Comparison of ENCODE assay signal across 10 cellular contexts in genomic region chr19:45515807-45516401, GRCh38. TPM values are rescaled to one million over a fixed set of nuclear protein-coding genes. Genes with fewer than 3 reads are reported as not detected.
DNase-seq lines count a peak whose midpoint lies in the region; ATAC-seq, FAIRE-seq and TF ChIP-seq lines count a peak whose summit lies in the region.
"Had no signal": no experiment of that assay in that cellular context is flagged by ENCODE, and none has a peak within 500 bp of the region (broad histone marks: within the 10 kb centered on the region; RNA-seq: fewer than 3 reads in every experiment).

No MANE protein-coding gene starts in this region.

- DNase-seq in astrocyte (ENCODE audit: low read depth) (no peak), lung (ENCODE audit: low spot score) (no peak), SJCRH30 (no peak), NCI-H2196 (lab: John Stamatoyannopoulos, UW; ENCODE audit: unreplicated experiment) (no peak), putamen (ENCODE audit: low spot score) (no peak)
- DNase-seq: cortex of kidney, ovary had no signal

- POLR2A ChIA-PET in HEK293 (lab: Yijun Ruan, JAX), result interaction anchor here (1.2 to 1.4 kb wide), 2 partner anchors 8 to 253 kb away, joined by 3 to 4 read pairs; partner anchors contain the start of gene SIX5

- H3K36me3 ChIP-seq in HEK293 (ENCODE audit: control insufficient read depth in 2 of 2, insufficient read depth in 1 of 2, low read length in 2 of 2) (peaks cover 0 to 20% of the 10 kb centered on the region in 2 experiments; a peak in 2 of 3 replicates), astrocyte (ENCODE audit: insufficient read depth, low read length) (peaks cover 33% of the 10 kb centered on the region), lung (ENCODE audit: control insufficient read depth in 2 of 2, insufficient read depth in 2 of 2, low read length in 2 of 2) (peaks cover 5 to 30% of the 10 kb centered on the region in 2 donors), SJCRH30 (peaks cover 16% of the 10 kb centered on the region)
- H3K36me3 ChIP-seq: ovary had no signal

- CTCF ChIA-PET in HEK293 (lab: Yijun Ruan, JAX), result interaction anchor here (0.7 to 1.7 kb wide), 6 partner anchors 20 to 246 kb away, joined by 3 to 5 read pairs (median 4); no protein-coding TSS in a partner anchor

- peaks cover 21% of the 10 kb centered on the region for H3K4me1 Mint-ChIP-seq in astrocyte (ENCODE audit: low read depth, unreplicated experiment)

- H3K27me3 ChIP-seq in astrocyte (ENCODE audit: insufficient read depth, low read length), result no peaks in the 10 kb centered on the region
- H3K27me3 ChIP-seq in lung (ENCODE audit: control insufficient read depth, insufficient read depth), result no peaks in the 10 kb centered on the region
- no peaks in the 10 kb centered on the region for H3K27me3 ChIP-seq in SJCRH30
- H3K27me3 ChIP-seq: ovary had no signal

- WGBS in lung, 2 donors, result 32 to 67% methylated on average over 9 of the region's 9 CpGs

- H3K27me3 Mint-ChIP-seq in astrocyte (ENCODE audit: low read depth, unreplicated experiment), result no peaks in the 10 kb centered on the region

- H3K4me3 ChIP-seq in HEK293 (ENCODE audit: low read depth, low read length) (no peak overlapping the region), astrocyte (ENCODE audit: insufficient read depth, low read depth, low read length) (no peak overlapping the region), lung (no peak overlapping the region), SJCRH30 (no peak overlapping the region)
- H3K4me3 ChIP-seq: ovary had no signal

- H3K9me3 ChIP-seq in HEK293 (ENCODE audit: control insufficient read depth, insufficient read depth, low read depth, low read length) (no peaks in the 10 kb centered on the region), astrocyte (ENCODE audit: insufficient read depth, low read depth, low read length) (no peaks in the 10 kb centered on the region), lung (ENCODE audit: control insufficient read depth in 2 of 2, insufficient read depth in 1 of 2, low read length in 1 of 2) (no peaks in the 10 kb centered on the region), SJCRH30 (replicated peaks) (no peaks in the 10 kb centered on the region)
- H3K9me3 ChIP-seq: ovary had no signal

- TF ChIP-seq CTCF in 22Rv1 (IDR thresholded peaks at IDR 0.05) (no peak), HEK293 (tag by site-specific recombination; IDR thresholded peaks at IDR 0.05) (no peak), astrocyte (IDR thresholded peaks at IDR 0.05; ENCODE audit: insufficient read depth, low read depth, low read length) (no peak), lung (IDR thresholded peaks at IDR 0.05; ENCODE audit: control extremely low read depth, extremely low read depth) (no peak)

- H3K9me3 Mint-ChIP-seq in astrocyte (ENCODE audit: unreplicated experiment), result no peaks in the 10 kb centered on the region

- ATAC-seq in lung (ENCODE audit: insufficient read depth, low FRiP score) (peak; percentile 24), GM18870 (IDR thresholded peaks at IDR 0.05; ENCODE audit: unreplicated experiment) (no peak)

- H2AFZ ChIP-seq in astrocyte (ENCODE audit: low read depth, low read length), result no peak overlapping the region

- peaks cover 95% of the 10 kb centered on the region for H4K20me1 ChIP-seq in astrocyte (ENCODE audit: insufficient read depth, low read length)

- no peak overlapping the region for H3K4me2 ChIP-seq in astrocyte (ENCODE audit: low read length)

- peak overlapping the region; percentile 57 for H3K4me3 Mint-ChIP-seq in astrocyte (ENCODE audit: unreplicated experiment)

- H3K9ac ChIP-seq in astrocyte (ENCODE audit: low read length), result no peak overlapping the region

- no peaks in the 10 kb centered on the region for H3K4me1 ChIP-seq in HEK293 (ENCODE audit: control insufficient read depth, insufficient read depth, low read length)
- peaks cover 12% of the 10 kb centered on the region for H3K4me1 ChIP-seq in astrocyte (ENCODE audit: insufficient read depth, low read length)
- H3K4me1 ChIP-seq in lung (ENCODE audit: control insufficient read depth in 2 of 2, insufficient read depth in 2 of 2, low read length in 2 of 2), result peaks cover 8 to 15% of the 10 kb centered on the region in 2 donors
- no peaks in the 10 kb centered on the region for H3K4me1 ChIP-seq in SJCRH30

- H3K27ac ChIP-seq in 22Rv1 (peak overlapping the region; percentile 67; the same call in 1 of the 2 replicates), HEK293 (ENCODE audit: extremely low read depth, low read depth, low read length) (no peak overlapping the region), astrocyte (ENCODE audit: low read depth, low read length) (no peak overlapping the region), lung (ENCODE audit: low read depth in 1 of 2, low read length in 1 of 2) (peak overlapping the region in 1 of 2 donors; percentile 75), SJCRH30 (no peak overlapping the region)
- H3K27ac ChIP-seq: ovary had no signal

- H3K27ac Mint-ChIP-seq in astrocyte (ENCODE audit: unreplicated experiment), result peak overlapping the region; percentile 53

- FAIRE-seq in astrocyte (lab: Jason Lieb, UNC), result no peak

- H3K36me3 Mint-ChIP-seq in astrocyte (ENCODE audit: low read depth, unreplicated experiment), result peaks cover 19% of the 10 kb centered on the region

- H3K79me2 ChIP-seq in astrocyte (ENCODE audit: insufficient read depth, low read length), result peaks cover 85% of the 10 kb centered on the region

TF ChIP-seq in HEK293, 187 proteins besides CTCF, POLR2A, EP300 and RAD21:
- no peak for TF ChIP-seq ZNF302 (tag by site-specific recombination; IDR thresholded peaks at IDR 0.05; ENCODE audit: low read depth)
- peak; percentile 57 for TF ChIP-seq KLF1 (tag by site-specific recombination; IDR thresholded peaks at IDR 0.05)
- TF ChIP-seq EGR2 (tag by site-specific recombination; IDR thresholded peaks at IDR 0.05; ENCODE audit: low read depth), result peak; percentile 41; the same call in 1 of the 2 replicates
- no peak for TF ChIP-seq ZNF514 (tag by site-specific recombination; IDR thresholded peaks at IDR 0.05)
- TF ChIP-seq ZNF335 (tag by site-specific recombination; conservative IDR thresholded peaks at IDR 0.05), result peak; percentile 38; the same call in 1 of the 2 replicates
- no peak for TF ChIP-seq ZNF148 (tag by site-specific recombination; IDR thresholded peaks at IDR 0.05; ENCODE audit: borderline replicate concordance)
- TF ChIP-seq ZNF341 (tag by site-specific recombination; IDR thresholded peaks at IDR 0.05; ENCODE audit: low read depth), result peak; percentile 24; the same call in 1 of the 2 replicates
- TF ChIP-seq FEZF1 (tag by site-specific recombination; IDR thresholded peaks at IDR 0.05), result no peak
- TF ChIP-seq ZFHX2 (tag by site-specific recombination; conservative IDR thresholded peaks at IDR 0.05), result 0 out of 2 replicates have a peak, but pooled peaks have one; percentile 14

RNA-seq across cellular contexts. Expression of gene VASP, which starts 8.6 kb away (rescaled TPM):
- total RNA-seq in astrocyte (205 and 222 TPM in 2 replicates), lung (100 to 1,000 TPM in 1 of 2 donors, 10 to 100 TPM in 1; 49.1 to 211 TPM)
- 100 to 1,000 TPM; 129 to 237 TPM for polyA plus RNA-seq in lung
- 43.8 and 48.8 TPM in 2 replicates for total RNA-seq in SJCRH30 (2014; rRNA removed; shearing (Covaris generic))

RNA-seq across cellular contexts. Expression of gene PPM1N, which starts 17.7 kb away (rescaled TPM):
- 0.67 and 1.3 TPM in 2 replicates for total RNA-seq in astrocyte
- 1 to 10 TPM in 1 of 2 donors, under 1 TPM in 1; 0.37 to 2.3 TPM for total RNA-seq in lung
- 1 to 10 TPM; 1.0 to 8.1 TPM for polyA plus RNA-seq in lung
- 1.0 and 1.4 TPM in 2 replicates for total RNA-seq in SJCRH30 (2014; rRNA removed; shearing (Covaris generic))

RNA-seq across cellular contexts. Expression of gene RTN2, which starts 19.1 kb away (rescaled TPM):
- total RNA-seq in astrocyte (29.1 and 35.3 TPM in 2 replicates), lung (10 to 100 TPM in 1 of 2 donors, 1 to 10 TPM in 1; 5.4 to 10.9 TPM)
- 10 to 100 TPM in 1 of 2 donors, 1 to 10 TPM in 1; 8.3 to 10.3 TPM for polyA plus RNA-seq in lung
- total RNA-seq in SJCRH30 (2014; rRNA removed; shearing (Covaris generic)), result 29.3 and 30.9 TPM in 2 replicates

RNA-seq across cellular contexts. Expression of gene FOSB, which starts 48.1 kb away (rescaled TPM):
- total RNA-seq in astrocyte (8.2 and 13.3 TPM in 2 replicates), lung (10 to 100 TPM in 1 of 2 donors, 1 to 10 TPM in 1; 9.9 to 24.2 TPM)
- 10 to 100 TPM in 1 of 2 donors, 1 to 10 TPM in 1; 7.9 to 22.8 TPM for polyA plus RNA-seq in lung
- 0.35 and 0.40 TPM in 2 replicates for total RNA-seq in SJCRH30 (2014; rRNA removed; shearing (Covaris generic))
